ENCODE assay signal across 1 cellular context in the genomic region with DNA sequence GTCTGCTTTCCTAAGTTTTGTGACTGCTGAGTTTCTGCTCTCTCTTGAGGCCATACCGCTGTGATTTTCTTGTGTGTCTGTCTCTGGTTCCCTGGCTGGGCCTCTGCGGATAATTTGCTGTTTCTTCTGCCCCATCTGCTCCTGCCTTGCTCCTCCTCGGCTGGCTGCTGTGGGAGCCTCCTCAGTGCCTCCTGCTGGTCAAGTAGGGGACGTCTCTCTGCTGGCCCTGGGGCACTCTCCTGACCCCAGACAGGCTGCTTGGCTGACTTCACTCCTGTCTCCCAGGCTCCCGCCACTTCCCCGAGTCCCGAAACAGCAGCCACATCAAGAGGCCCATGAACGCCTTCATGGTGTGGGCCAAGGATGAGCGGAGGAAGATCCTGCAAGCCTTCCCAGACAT.
TF ChIP-seq lines count a peak whose summit lies in the region.

No MANE protein-coding gene starts in this region.

TF ChIP-seq in SK-N-SH, 30 proteins besides CTCF, POLR2A, EP300 and RAD21 (continued from another document):
- TF ChIP-seq ZBTB33 (IDR thresholded peaks at IDR 0.05; ENCODE audit: borderline replicate concordance, low read depth), result no peak
- no peak for TF ChIP-seq FOXM1 (IDR thresholded peaks at IDR 0.05; ENCODE audit: low read depth)
- no peak for TF ChIP-seq USF1 (IDR thresholded peaks at IDR 0.05; ENCODE audit: borderline replicate concordance, low read depth)
